In the genomic region with DNA sequence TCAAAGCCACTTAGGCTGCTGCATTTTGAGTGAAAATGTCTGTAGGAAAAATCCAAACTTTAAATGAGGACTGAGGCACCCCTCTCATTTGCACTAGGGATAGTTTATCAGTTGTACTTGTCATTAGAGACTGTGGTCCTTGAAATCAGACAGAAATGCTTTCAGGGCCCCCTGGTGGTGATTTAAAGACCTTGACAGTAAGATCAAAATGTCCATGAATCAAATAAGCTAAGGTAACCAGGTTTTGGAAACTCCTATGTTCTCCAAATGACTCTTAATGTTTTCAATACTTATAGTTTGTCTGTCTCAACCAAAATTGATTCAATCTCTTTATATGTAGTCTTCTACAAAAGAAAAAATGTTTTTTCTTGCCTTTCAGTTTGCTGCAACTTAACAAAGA, we compare ENCODE assay signal across 8 cellular contexts.
DNase-seq lines count a peak whose midpoint lies in the region; ATAC-seq lines count a peak whose summit lies in the region.

No MANE protein-coding gene starts in this region.

- DNase-seq in AG08395 (ENCODE audit: low spot score), result peak; percentile 50
- DNase-seq in GDM1 (lab: John Stamatoyannopoulos, UW), result peak; percentile 7
- peak; percentile 46 for DNase-seq in NCI-H2171 treated with DMSO at 0.1 percent for 48 hours (lab: John Stamatoyannopoulos, UW)
- peak; percentile 6 to 11 for DNase-seq in activated CD4-positive, alpha-beta T cell treated with anti-CD3 and anti-CD28 coated beads, Interleukin-2, amount 50 U/mL, for 4 hours
- peak; percentile 46 for DNase-seq in glomerular visceral epithelial cell (ENCODE audit: extremely low spot score)
- DNase-seq in stimulated activated CD4-positive, alpha-beta T cell treated with anti-CD3 and anti-CD28 coated beads, Interleukin-15, amount 100 ng/mL, for 48 hours (ENCODE audit: low read depth in 2 of 2), result peak; percentile 13 to 19

- peak; percentile 88 for ATAC-seq in HG02885 (IDR thresholded peaks at IDR 0.05; ENCODE audit: poor library complexity, unreplicated experiment)
- ATAC-seq in HG03439 (IDR thresholded peaks at IDR 0.05; ENCODE audit: unreplicated experiment), result no peak
